ENCODE assay signal across 8 cellular contexts in the genomic region with DNA sequence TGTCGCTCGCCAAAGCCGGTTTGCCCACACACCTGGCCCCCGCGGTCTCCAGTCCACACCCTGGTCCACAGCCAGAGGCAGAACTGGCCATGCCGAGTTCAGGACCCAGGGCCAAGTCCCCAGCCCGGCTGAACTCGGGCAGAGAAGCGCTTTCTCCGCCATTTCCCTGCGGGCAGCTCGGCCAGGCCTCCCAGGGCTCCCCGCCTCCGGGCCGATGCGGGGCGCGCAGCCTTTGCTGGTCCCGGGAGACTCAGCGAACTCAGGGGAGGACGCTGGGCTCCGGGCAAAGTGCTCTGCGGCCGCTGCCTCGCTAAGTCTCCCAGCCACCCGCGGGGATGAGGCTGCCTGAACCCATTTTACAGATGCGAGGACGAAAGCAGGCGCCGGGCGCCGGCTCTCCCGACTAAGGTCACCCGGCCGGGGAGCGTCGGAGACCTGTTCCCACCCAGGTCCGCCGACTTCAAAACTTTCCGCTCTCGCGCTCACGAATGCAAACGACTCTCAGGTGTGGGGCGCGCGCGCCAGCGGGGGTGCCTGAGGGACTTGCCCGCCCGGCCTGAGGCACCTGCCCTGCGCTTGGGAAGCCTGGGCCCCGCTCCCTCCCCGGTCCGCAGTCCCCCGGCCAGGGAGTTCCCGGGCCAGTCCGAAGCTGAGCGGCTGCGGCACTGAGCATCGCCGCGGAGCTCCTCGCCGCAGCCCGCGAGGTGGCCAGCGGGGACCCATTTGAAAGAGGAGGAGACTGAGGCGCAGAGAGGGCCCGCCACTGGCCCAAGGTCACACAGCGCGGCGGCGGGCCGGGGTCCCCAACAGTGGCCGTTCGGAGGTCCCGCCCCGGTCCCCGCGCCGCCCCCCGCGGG. TPM values are rescaled to one million over a fixed set of nuclear protein-coding genes. Genes with fewer than 3 reads are reported as not detected.
DNase-seq lines count a peak whose midpoint lies in the region; ATAC-seq, FAIRE-seq and TF ChIP-seq lines count a peak whose summit lies in the region.

No MANE protein-coding gene starts in this region.

- no peaks in the 10 kb centered on the region for H4K20me1 ChIP-seq in fibroblast of lung (ENCODE audit: control insufficient read depth, extremely low read depth, insufficient read depth, low read length)

- FAIRE-seq in pancreas (lab: Jason Lieb, UNC): no peak

- intact Hi-C loops in activated B cell treated with CpG ODN at 0.5 μM for 24 hours (cut with micrococcal nuclease) (loop anchor here (2.0 to 5.0 kb wide), 2 partner anchors 44 to 186 kb away; partner anchors contain the start of gene FBXW8), pancreas (cut with DNase I) (no loop called here)

- CTCF ChIA-PET in activated B cell treated with CpG ODN at 0.5 μM for 24 hours (lab: Charles Lee): interaction anchor here (1.1 kb wide), 1 partner anchor 21 kb away, joined by 5 read pairs; no protein-coding TSS in a partner anchor

- no peak overlapping the region for H3K27ac ChIP-seq in fibroblast of lung (ENCODE audit: insufficient read depth, low read length)
- H3K27ac ChIP-seq in pancreas: peak overlapping the region; percentile 44 to 95 (median 63)

- H3K27me3 ChIP-seq in fibroblast of lung (ENCODE audit: control insufficient read depth, insufficient read depth, low read length) (peaks cover 56% of the 10 kb centered on the region), pancreas (no peaks in the 10 kb centered on the region)

- no peak for TF ChIP-seq CTCF in activated B cell treated with CpG ODN at 0.5 μM for 24 hours (IDR thresholded peaks at IDR 0.05)
- no peak for TF ChIP-seq CTCF in fibroblast of lung (conservative IDR thresholded peaks at IDR 0.05 in 1 of 2, IDR thresholded peaks at IDR 0.05 in 1 of 2; ENCODE audit: low read depth in 1 of 2, low read length in 2 of 2)
- TF ChIP-seq CTCF in pancreas (IDR thresholded peaks at IDR 0.05): no peak

- H3K4me3 Mint-ChIP-seq in activated B cell treated with CpG ODN at 0.5 μM for 24 hours: peak overlapping the region; percentile 79

- peak; percentile 33 for DNase-seq in ACHN
- DNase-seq in GM19238 (ENCODE audit: insufficient read length, low spot score): peak; percentile 38
- peak; percentile 29 for DNase-seq in activated B cell treated with CpG ODN at 0.5 μM for 24 hours
- DNase-seq in fibroblast of lung (ENCODE audit: low read depth in 2 of 2): no peak
- DNase-seq in pancreas: peak; percentile 80 to 93 (median 83)
- no peak for DNase-seq in NCI-H510A (lab: John Stamatoyannopoulos, UW)
- no peak for DNase-seq in NCI-H524 treated with DMSO at 0.1 percent for 48 hours (lab: John Stamatoyannopoulos, UW)

- POLR2A ChIA-PET in activated B cell treated with CpG ODN at 0.5 μM for 24 hours (lab: Charles Lee): interaction anchor here (1.6 to 1.8 kb wide), 2 partner anchors 10 to 44 kb away, joined by 3 to 6 read pairs; no protein-coding TSS in a partner anchor

- H3K9me3 Mint-ChIP-seq in activated B cell treated with CpG ODN at 0.5 μM for 24 hours: no peaks in the 10 kb centered on the region

- no peak overlapping the region for H3K9ac ChIP-seq in fibroblast of lung (ENCODE audit: insufficient read depth, low read length)

- no peak overlapping the region for H2AFZ ChIP-seq in fibroblast of lung (ENCODE audit: low read length)

- H3K9me3 ChIP-seq in fibroblast of lung (ENCODE audit: control insufficient read depth, insufficient read depth, low read depth, low read length) (no peaks in the 10 kb centered on the region), pancreas (no peaks in the 10 kb centered on the region)

- peak overlapping the region in 2 of 4 experiments; percentile 4 to 38 for H3K4me3 ChIP-seq in fibroblast of lung (replicated peaks in 1 of 4; ENCODE audit: control extremely low read depth in 1 of 4, insufficient read depth in 1 of 4, low read depth in 3 of 4, low read length in 4 of 4)
- H3K4me3 ChIP-seq in pancreas: peak overlapping the region; percentile 90 to 93 (median 92)

- H3K4me2 ChIP-seq in fibroblast of lung (ENCODE audit: extremely low read depth, insufficient read depth, low read length): peak overlapping the region; percentile 25

- ATAC-seq in HG03175 (IDR thresholded peaks at IDR 0.05; ENCODE audit: unreplicated experiment) (peak; percentile 43), activated B cell treated with CpG ODN at 0.5 μM for 24 hours (ENCODE audit: low read depth) (peak; percentile 45), pancreas (peak; percentile 70 to 78 (median 74))

- H3K27me3 Mint-ChIP-seq in activated B cell treated with CpG ODN at 0.5 μM for 24 hours: peaks cover 14% of the 10 kb centered on the region

- H3K4me1 Mint-ChIP-seq in activated B cell treated with CpG ODN at 0.5 μM for 24 hours: peaks cover 20% of the 10 kb centered on the region

- H3K79me2 ChIP-seq in fibroblast of lung (ENCODE audit: control insufficient read depth, insufficient read depth, low read length): no peaks in the 10 kb centered on the region

- no peak overlapping the region for H3K27ac Mint-ChIP-seq in activated B cell treated with CpG ODN at 0.5 μM for 24 hours

- H3K36me3 ChIP-seq in fibroblast of lung (ENCODE audit: control insufficient read depth, insufficient read depth, low read length): no peaks in the 10 kb centered on the region
- no peaks in the 10 kb centered on the region for H3K36me3 ChIP-seq in pancreas

- WGBS in pancreas, 2 donors: 1% methylated on average over 70 to 85 of the region's 85 CpGs

- peaks cover 2% of the 10 kb centered on the region for H3K36me3 Mint-ChIP-seq in activated B cell treated with CpG ODN at 0.5 μM for 24 hours (ENCODE audit: low read depth)

- H3K4me1 ChIP-seq in fibroblast of lung (ENCODE audit: control insufficient read depth, extremely low read depth, insufficient read depth, low read length): peaks cover 2% of the 10 kb centered on the region
- H3K4me1 ChIP-seq in pancreas: peaks cover 5 to 29% (median 6%) of the 10 kb centered on the region in 3 donors

- in situ Hi-C loops in ACHN (cut with HindIII; ENCODE audit: low pct_ligation_motif_present, low pct_unique_long_range_greater_than_20kb, low sequenced_read_pairs): no loop called here

RNA-seq across cellular contexts. Expression of gene TESC, which starts 0.6 kb away (rescaled TPM):
- 32.9 and 34.4 TPM in 2 replicates for total RNA-seq in activated B cell treated with CpG ODN at 0.5 μM for 24 hours
- total RNA-seq in fibroblast of lung: not detected in 2 replicates
- polyA plus RNA-seq in fibroblast of lung: not detected in 2 replicates
- polyA plus RNA-seq in fibroblast of lung (2012): not detected in 2 replicates
- polyA minus RNA-seq in fibroblast of lung (ENCODE audit: low replicate concordance): not detected in 2 replicates
- total RNA-seq in pancreas: 10 to 100 TPM; 50.3 to 83.2 (median 62.1) TPM
- 10 to 100 TPM; 59.0 to 64.7 TPM for polyA plus RNA-seq in pancreas

Comparison
In these comparisons a context has a peak if more than half of its experiments do, and no peak if none do; other contexts are left out.
1. DNase-seq: peak in ACHN (single experiment), GM19238 (single experiment), activated B cell treated with CpG ODN at 0.5 μM for 24 hours (single experiment) and pancreas (6 of 6); none in fibroblast of lung (0 of 2), NCI-H510A (single experiment) and NCI-H524 treated with DMSO at 0.1 percent for 48 hours (single experiment).
2. RNA of gene TESC, which starts 0.6 kb away (total RNA-seq): 50.3 to 83.2 TPM in pancreas and 32.9 to 34.4 TPM in activated B cell treated with CpG ODN at 0.5 μM for 24 hours; not detected in fibroblast of lung; every median in the first group is over 10 times any median in the second.
3. Peak in every context shown above with its lines, with median percentiles within 50 percentile points of each other: ATAC-seq.